In the genomic region with DNA sequence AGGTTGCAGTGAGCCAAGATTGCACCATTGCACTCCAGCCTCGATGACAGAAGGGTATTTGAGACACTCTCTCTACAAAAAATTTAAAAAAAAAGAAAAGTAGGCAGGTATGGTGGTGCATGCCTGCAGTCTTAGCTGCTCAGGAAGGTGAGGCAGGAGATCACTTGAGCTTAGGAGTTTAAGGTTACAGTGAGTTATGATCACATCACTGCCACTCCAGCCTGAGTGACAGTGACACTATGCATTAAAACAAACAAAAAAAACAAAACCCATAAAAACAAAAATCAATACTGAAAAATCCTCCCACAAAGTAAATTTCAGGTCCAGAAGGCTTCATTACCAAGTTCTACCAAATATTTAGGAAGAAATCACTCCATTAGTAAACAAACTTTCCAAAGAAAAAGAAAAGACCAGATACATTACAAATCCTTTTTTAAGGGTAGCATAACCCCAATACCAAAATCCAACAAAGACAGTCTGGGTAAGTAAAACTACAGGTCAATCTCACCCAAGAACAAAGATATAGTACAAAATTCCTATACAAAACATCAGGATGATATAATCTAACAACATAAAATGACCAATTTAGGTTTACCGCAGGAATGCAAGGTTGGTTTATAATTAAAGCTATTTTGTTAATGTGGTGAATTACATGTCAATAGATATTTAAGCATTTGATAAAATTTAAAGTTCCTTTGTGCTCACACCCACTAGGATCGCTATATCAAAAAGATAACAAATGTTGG, we compare ENCODE assay signal across 19 cellular contexts.
"Had no signal": no experiment of that assay in that cellular context is flagged by ENCODE, and none has a peak within 500 bp of the region (broad histone marks: within the 10 kb centered on the region; RNA-seq: fewer than 3 reads in every experiment).

No MANE protein-coding gene starts in this region.

- H3K27ac Mint-ChIP-seq: nephron progenitor cell; stimulated activated naive B cell treated with anti-CD40 and anti-IgM and Interleukin-4, amounts not matched to agents 10 μg/mL and 1 μg/mL and 100 μg/mL, for 72 hours; type B pancreatic cell had no signal

- H3K4me3 Mint-ChIP-seq: nephron progenitor cell; stimulated activated naive B cell treated with anti-CD40 and anti-IgM and Interleukin-4, amounts not matched to agents 10 μg/mL and 1 μg/mL and 100 μg/mL, for 72 hours; stimulated activated naive CD8-positive, alpha-beta T cell treated with anti-CD3 and anti-CD28 coated beads, Interleukin-15, amount 100 ng/mL, for 72 hours; type B pancreatic cell had no signal

- H3K9me3 ChIP-seq: thoracic aorta had no signal

- H3K27me3 ChIP-seq: heart right ventricle, spleen, uterus had no signal

- H3K27ac ChIP-seq: coronary artery, heart right ventricle, spleen, thoracic aorta, uterus had no signal

- H3K27me3 Mint-ChIP-seq: naive thymus-derived CD4-positive, alpha-beta T cell; stimulated activated naive B cell treated with anti-CD40 and anti-IgM and Interleukin-4, amounts not matched to agents 10 μg/mL and 1 μg/mL and 100 μg/mL, for 72 hours; stimulated activated naive CD8-positive, alpha-beta T cell treated with anti-CD3 and anti-CD28 coated beads, Interleukin-15, amount 100 ng/mL, for 72 hours; type B pancreatic cell had no signal

- H3K4me3 ChIP-seq: coronary artery, heart right ventricle, spleen, thoracic aorta, uterus had no signal

- H3K4me1 ChIP-seq: uterus had no signal

- ATAC-seq: heart right ventricle; naive thymus-derived CD4-positive, alpha-beta T cell; sciatic nerve; stimulated activated naive B cell treated with anti-CD40 and anti-IgM and Interleukin-4, amounts not matched to agents 10 μg/mL and 1 μg/mL and 100 μg/mL, for 72 hours; stimulated activated naive CD8-positive, alpha-beta T cell treated with anti-CD3 and anti-CD28 coated beads, Interleukin-15, amount 100 ng/mL, for 72 hours had no signal

- H3K4me1 Mint-ChIP-seq: nephron progenitor cell had no signal

- DNase-seq: effector CD4-positive, alpha-beta T cell; heart right ventricle; hypothalamus; kidney glomerular epithelial cell; mammary epithelial cell; naive thymus-derived CD4-positive, alpha-beta T cell; nephron progenitor cell; posterior cingulate gyrus; spleen; stimulated activated CD4-positive, alpha-beta T cell treated with anti-CD3 and anti-CD28 coated beads, Interleukin-15, amount 100 ng/mL, for 24 hours; stimulated activated CD4-positive, alpha-beta T cell treated with anti-CD3 and anti-CD28 coated beads, Interleukin-1b, Interleukin-23, amount 100 ng/mL, for 48 hours; stimulated activated CD4-positive, alpha-beta T cell treated with anti-CD3 and anti-CD28 coated beads, Interleukin-4, amount 100 ng/mL, for 24 hours; stimulated activated naive B cell treated with anti-CD40 and anti-IgM and Interleukin-4, amounts not matched to agents 10 μg/mL and 1 μg/mL and 100 μg/mL, for 72 hours; stimulated activated naive CD8-positive, alpha-beta T cell treated with anti-CD3 and anti-CD28 coated beads, Interleukin-15, amount 100 ng/mL, for 72 hours; uterus had no signal

- H3K36me3 ChIP-seq: thoracic aorta, uterus had no signal
